1 cellular context compared by ENCODE assay signal in the genomic region with DNA sequence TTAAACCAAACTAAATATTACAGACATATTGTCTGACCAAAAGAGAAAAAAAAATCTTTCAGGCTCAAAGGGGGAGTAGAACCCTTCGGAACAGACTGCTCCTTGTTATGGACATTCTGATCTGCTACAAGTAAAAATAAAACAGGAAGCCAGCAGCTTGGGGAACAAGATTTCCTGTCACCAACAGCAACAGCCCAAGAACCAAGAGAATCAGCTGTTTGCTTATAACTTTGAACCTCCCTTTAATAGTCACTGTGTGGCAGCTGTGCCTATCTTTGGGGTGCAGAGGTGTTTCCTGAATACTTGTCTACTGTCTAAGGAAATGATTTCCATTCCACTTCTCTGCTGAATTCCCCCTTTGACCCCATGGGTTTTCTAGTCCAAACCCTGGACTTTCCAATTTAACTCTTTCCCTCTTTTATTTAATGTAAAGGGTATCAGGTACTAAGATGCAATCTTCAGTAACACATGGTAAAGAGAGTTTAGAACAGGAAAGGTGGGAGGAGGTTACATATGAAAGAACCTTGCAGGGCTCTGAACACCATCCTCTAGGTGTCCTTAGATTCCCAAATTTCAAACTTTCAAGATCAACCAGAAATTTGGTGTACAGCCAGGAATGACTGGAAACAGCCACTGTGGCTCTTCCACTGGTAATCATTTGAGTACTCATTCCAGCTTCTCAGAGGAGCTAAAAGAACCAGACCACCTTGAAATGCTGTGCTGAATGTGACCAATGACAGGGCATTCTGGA.
TF ChIP-seq lines count a peak whose summit lies in the region.

No MANE protein-coding gene starts in this region.

TF ChIP-seq in SK-N-SH treated with all-trans-retinoic acid at 6 μM for 48 hours, 23 proteins besides CTCF, POLR2A, EP300 and RAD21 (continued from another document):
- TF ChIP-seq, protein P1, sequence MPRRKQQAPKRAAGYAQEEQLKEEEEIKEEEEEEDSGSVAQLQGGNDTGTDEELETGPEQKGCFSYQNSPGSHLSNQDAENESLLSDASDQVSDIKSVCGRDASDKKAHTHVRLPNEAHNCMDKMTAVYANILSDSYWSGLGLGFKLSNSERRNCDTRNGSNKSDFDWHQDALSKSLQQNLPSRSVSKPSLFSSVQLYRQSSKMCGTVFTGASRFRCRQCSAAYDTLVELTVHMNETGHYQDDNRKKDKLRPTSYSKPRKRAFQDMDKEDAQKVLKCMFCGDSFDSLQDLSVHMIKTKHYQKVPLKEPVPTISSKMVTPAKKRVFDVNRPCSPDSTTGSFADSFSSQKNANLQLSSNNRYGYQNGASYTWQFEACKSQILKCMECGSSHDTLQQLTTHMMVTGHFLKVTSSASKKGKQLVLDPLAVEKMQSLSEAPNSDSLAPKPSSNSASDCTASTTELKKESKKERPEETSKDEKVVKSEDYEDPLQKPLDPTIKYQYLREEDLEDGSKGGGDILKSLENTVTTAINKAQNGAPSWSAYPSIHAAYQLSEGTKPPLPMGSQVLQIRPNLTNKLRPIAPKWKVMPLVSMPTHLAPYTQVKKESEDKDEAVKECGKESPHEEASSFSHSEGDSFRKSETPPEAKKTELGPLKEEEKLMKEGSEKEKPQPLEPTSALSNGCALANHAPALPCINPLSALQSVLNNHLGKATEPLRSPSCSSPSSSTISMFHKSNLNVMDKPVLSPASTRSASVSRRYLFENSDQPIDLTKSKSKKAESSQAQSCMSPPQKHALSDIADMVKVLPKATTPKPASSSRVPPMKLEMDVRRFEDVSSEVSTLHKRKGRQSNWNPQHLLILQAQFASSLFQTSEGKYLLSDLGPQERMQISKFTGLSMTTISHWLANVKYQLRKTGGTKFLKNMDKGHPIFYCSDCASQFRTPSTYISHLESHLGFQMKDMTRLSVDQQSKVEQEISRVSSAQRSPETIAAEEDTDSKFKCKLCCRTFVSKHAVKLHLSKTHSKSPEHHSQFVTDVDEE (CRISPR knock-in tag; IDR thresholded peaks at IDR 0.05): no peak
- TF ChIP-seq TOX (CRISPR knock-in tag; IDR thresholded peaks at IDR 0.05; ENCODE audit: borderline replicate concordance) (no peak), ZNF565 (CRISPR knock-in tag; conservative IDR thresholded peaks at IDR 0.05; ENCODE audit: low read depth) (no peak), GLIS3 (CRISPR knock-in tag; IDR thresholded peaks at IDR 0.05) (no peak), TCF4 (CRISPR knock-in tag; IDR thresholded peaks at IDR 0.05; ENCODE audit: borderline replicate concordance) (no peak)
- TF ChIP-seq, protein P2, sequence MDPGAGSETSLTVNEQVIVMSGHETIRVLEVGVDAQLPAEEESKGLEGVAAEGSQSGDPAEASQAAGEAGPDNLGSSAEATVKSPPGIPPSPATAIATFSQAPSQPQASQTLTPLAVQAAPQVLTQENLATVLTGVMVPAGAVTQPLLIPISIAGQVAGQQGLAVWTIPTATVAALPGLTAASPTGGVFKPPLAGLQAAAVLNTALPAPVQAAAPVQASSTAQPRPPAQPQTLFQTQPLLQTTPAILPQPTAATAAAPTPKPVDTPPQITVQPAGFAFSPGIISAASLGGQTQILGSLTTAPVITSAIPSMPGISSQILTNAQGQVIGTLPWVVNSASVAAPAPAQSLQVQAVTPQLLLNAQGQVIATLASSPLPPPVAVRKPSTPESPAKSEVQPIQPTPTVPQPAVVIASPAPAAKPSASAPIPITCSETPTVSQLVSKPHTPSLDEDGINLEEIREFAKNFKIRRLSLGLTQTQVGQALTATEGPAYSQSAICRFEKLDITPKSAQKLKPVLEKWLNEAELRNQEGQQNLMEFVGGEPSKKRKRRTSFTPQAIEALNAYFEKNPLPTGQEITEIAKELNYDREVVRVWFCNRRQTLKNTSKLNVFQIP (CRISPR knock-in tag; IDR thresholded peaks at IDR 0.05; ENCODE audit: borderline replicate concordance, low read depth): no peak
